In the genomic region with DNA sequence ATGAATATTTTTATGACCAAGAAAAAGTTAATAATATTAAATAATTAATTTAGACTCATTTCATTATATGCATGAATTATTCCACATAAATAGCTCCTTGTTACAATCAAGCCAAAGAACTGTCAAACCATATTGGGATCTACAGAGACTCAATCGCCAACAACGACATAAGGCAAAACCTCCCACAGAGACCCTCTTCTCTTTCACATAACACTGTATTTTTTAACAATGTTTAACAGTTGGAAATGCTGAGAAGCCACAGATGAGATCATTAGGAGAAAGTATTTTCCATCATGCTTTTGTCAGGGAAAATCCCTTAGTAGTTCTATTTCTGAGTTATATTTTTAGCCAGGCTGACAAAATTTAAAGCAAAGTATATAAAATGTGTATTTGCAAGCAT, we compare ENCODE assay signal across 14 cellular contexts.
A peak's percentile ranks its signal among the peaks of the same experiment; 100 is the strongest.
DNase-seq lines count a peak whose midpoint lies in the region; ATAC-seq and TF ChIP-seq lines count a peak whose summit lies in the region.
"Had no signal": no experiment of that assay in that cellular context is flagged by ENCODE, and none has a peak within 500 bp of the region (broad histone marks: within the 10 kb centered on the region; RNA-seq: fewer than 3 reads in every experiment).

No MANE protein-coding gene starts in this region.

- H3K36me3 Mint-ChIP-seq in brain, result no peaks in the 10 kb centered on the region
- H3K36me3 Mint-ChIP-seq in nephron (ENCODE audit: low read depth), result no peaks in the 10 kb centered on the region
- H3K36me3 Mint-ChIP-seq in activated T-cell treated with anti-CD3 and anti-CD28 coated beads, Interleukin-2, amount 50 U/mL, for 4 hours (ENCODE audit: insufficient read depth), result no peaks in the 10 kb centered on the region
- H3K36me3 Mint-ChIP-seq: IgD-negative memory B cell had no signal

- H3K27me3 Mint-ChIP-seq in brain (no peaks in the 10 kb centered on the region), nephron (ENCODE audit: low read depth) (no peaks in the 10 kb centered on the region)
- H3K27me3 Mint-ChIP-seq in activated T-cell treated with anti-CD3 and anti-CD28 coated beads, Interleukin-2, amount 50 U/mL, for 4 hours (ENCODE audit: low read depth), result no peaks in the 10 kb centered on the region
- H3K27me3 Mint-ChIP-seq: CD4-positive, alpha-beta T cell; IgD-negative memory B cell had no signal

- no peak for ATAC-seq in activated T-cell treated with anti-CD3 and anti-CD28 coated beads, Interleukin-2, amount 50 U/mL, for 4 hours
- no peak for ATAC-seq in GM18873 (IDR thresholded peaks at IDR 0.05; ENCODE audit: low FRiP score, unreplicated experiment)

- TF ChIP-seq CTCF in brain (conservative IDR thresholded peaks at IDR 0.05), result no peak
- TF ChIP-seq CTCF in nephron (IDR thresholded peaks at IDR 0.05; ENCODE audit: unreplicated experiment in 3 of 3), result no peak

- H3K4me3 Mint-ChIP-seq in brain (peak overlapping the region in 2 of 5 experiments; percentile 37 to 62), nephron (no peak overlapping the region)
- H3K4me3 Mint-ChIP-seq in activated T-cell treated with anti-CD3 and anti-CD28 coated beads, Interleukin-2, amount 50 U/mL, for 4 hours, result no peak overlapping the region
- H3K4me3 Mint-ChIP-seq: CD4-positive, alpha-beta T cell; HFFc6; IgD-negative memory B cell had no signal

- H3K9me3 Mint-ChIP-seq in brain (no peaks in the 10 kb centered on the region), nephron (no peaks in the 10 kb centered on the region)
- peaks cover 3% of the 10 kb centered on the region for H3K9me3 Mint-ChIP-seq in activated T-cell treated with anti-CD3 and anti-CD28 coated beads, Interleukin-2, amount 50 U/mL, for 4 hours
- H3K9me3 Mint-ChIP-seq: CD4-positive, alpha-beta T cell; IgD-negative memory B cell had no signal

- H3K4me1 Mint-ChIP-seq in brain, result peaks cover 54% of the 10 kb centered on the region
- H3K4me1 Mint-ChIP-seq in nephron, result peaks cover 55% of the 10 kb centered on the region
- H3K4me1 Mint-ChIP-seq in activated T-cell treated with anti-CD3 and anti-CD28 coated beads, Interleukin-2, amount 50 U/mL, for 4 hours (ENCODE audit: low read depth), result no peaks in the 10 kb centered on the region
- H3K4me1 Mint-ChIP-seq: IgD-negative memory B cell had no signal

- H3K27ac Mint-ChIP-seq in brain, result peak overlapping the region; percentile 36 to 90 (median 75)
- peak overlapping the region; percentile 74 to 84 (median 81) for H3K27ac Mint-ChIP-seq in nephron
- H3K27ac Mint-ChIP-seq: CD4-positive, alpha-beta T cell; HFFc6 had no signal

- in situ Hi-C loops in G401 (cut with HindIII; ENCODE audit: low sequenced_read_pairs), result no loop called here

- peak; percentile 89 for DNase-seq in G401 (ENCODE audit: low spot score)
- peak; percentile 84 to 85 for DNase-seq in NCI-H446 (lab: John Stamatoyannopoulos, UW)
- DNase-seq in activated T-cell treated with anti-CD3 and anti-CD28 coated beads, Interleukin-2, amount 50 U/mL, for 4 hours, result no peak
- DNase-seq in UCSD-AML1 (lab: John Stamatoyannopoulos, UW; ENCODE audit: unreplicated experiment), result no peak
- DNase-seq: ACHN; CD4-positive, alpha-beta T cell; DND-41; GF-D8; HCEC 1CT; HFFc6 had no signal

Comparison
In these comparisons a context has a peak if more than half of its experiments do, and no peak if none do; other contexts are left out.
1. DNase-seq: peak in G401 (single experiment) and NCI-H446 (2 of 2); none in activated T-cell treated with anti-CD3 and anti-CD28 coated beads, Interleukin-2, amount 50 U/mL, for 4 hours (single experiment) and UCSD-AML1 (single experiment).